Comparison of ENCODE assay signal across 11 cellular contexts in genomic region chr3:48084929-48085328, GRCh38.
DNase-seq lines count a peak whose midpoint lies in the region; ATAC-seq and TF ChIP-seq lines count a peak whose summit lies in the region.
"Had no signal": no experiment of that assay in that cellular context is flagged by ENCODE, and none has a peak within 500 bp of the region (broad histone marks: within the 10 kb centered on the region; RNA-seq: fewer than 3 reads in every experiment).

No MANE protein-coding gene starts in this region.

- TF ChIP-seq CTCF in left ventricle myocardium inferior (IDR thresholded peaks at IDR 0.05; ENCODE audit: borderline replicate concordance) (no peak), natural killer cell (IDR thresholded peaks at IDR 0.05) (no peak)

- peak overlapping the region; percentile 49 for H3K4me3 Mint-ChIP-seq in natural killer cell

- no peaks in the 10 kb centered on the region for H3K27me3 Mint-ChIP-seq in natural killer cell (ENCODE audit: low read depth in 2 of 2)

- H3K36me3 ChIP-seq in left ventricle myocardium inferior (peaks cover 3% of the 10 kb centered on the region), adipocyte (ENCODE audit: control insufficient read depth, insufficient read depth, low read length, severe bottlenecking) (peaks cover 5% of the 10 kb centered on the region)

- DNase-seq in left ventricle myocardium inferior (no peak), left cardiac atrium (no peak), adipocyte (ENCODE audit: low read depth) (no peak), natural killer cell (no peak), cerebellar nuclear complex (lab: John Stamatoyannopoulos, UW) (no peak)
- DNase-seq: activated CD8-positive, alpha-beta memory T cell treated with anti-CD3 and anti-CD28 coated beads, Interleukin-2, amount 50 U/mL, for 4 hours; occipital lobe; stimulated activated CD4-positive, alpha-beta T cell treated with anti-CD3 and anti-CD28 coated beads, Interleukin-4, amount 100 ng/mL, for 24 hours had no signal

- no peak overlapping the region for H3K27ac Mint-ChIP-seq in natural killer cell

- no peaks in the 10 kb centered on the region for H3K36me3 Mint-ChIP-seq in natural killer cell

- peaks cover 87% of the 10 kb centered on the region for H3K4me1 ChIP-seq in left ventricle myocardium inferior
- peaks cover 46% of the 10 kb centered on the region for H3K4me1 ChIP-seq in adipocyte (ENCODE audit: control insufficient read depth, insufficient read depth, low read length)

- ATAC-seq in left cardiac atrium (no peak), natural killer cell (no peak), GM21825 (IDR thresholded peaks at IDR 0.05; ENCODE audit: unreplicated experiment) (no peak), HG02588 (IDR thresholded peaks at IDR 0.05; ENCODE audit: unreplicated experiment) (no peak), HG03045 (IDR thresholded peaks at IDR 0.05; ENCODE audit: unreplicated experiment) (no peak)

- no peaks in the 10 kb centered on the region for H3K27me3 ChIP-seq in left ventricle myocardium inferior (ENCODE audit: low read depth)
- H3K27me3 ChIP-seq in adipocyte (replicated peaks; ENCODE audit: control insufficient read depth, insufficient read depth, low read length) = no peaks in the 10 kb centered on the region

- peak overlapping the region; percentile 97 for H3K27ac ChIP-seq in left ventricle myocardium inferior (replicated peaks)

- H3K4me3 ChIP-seq in left ventricle myocardium inferior (no peak overlapping the region), adipocyte (ENCODE audit: low read length) (no peak overlapping the region)

- peaks cover 23 to 25% of the 10 kb centered on the region in 2 donors for H3K4me1 Mint-ChIP-seq in natural killer cell

- H3K9me3 ChIP-seq in left ventricle myocardium inferior (replicated peaks) (no peaks in the 10 kb centered on the region), adipocyte (ENCODE audit: control insufficient read depth, low read length) (no peaks in the 10 kb centered on the region)

- no peaks in the 10 kb centered on the region for H3K9me3 Mint-ChIP-seq in natural killer cell

- peak overlapping the region; percentile 8 for H3K9ac ChIP-seq in adipocyte (ENCODE audit: low read length)

- intact Hi-C loops in left ventricle myocardium inferior (cut with micrococcal nuclease) (loop anchor here (10.0 kb wide), 1 partner anchor 90 kb away; no protein-coding TSS in a partner anchor), left cardiac atrium (cut with DNase I) (loop anchor here in 1 of 2 donors (5.0 kb wide), 1 partner anchor 68 kb away; the partner anchor contains the start of gene MAP4), natural killer cell (cut with micrococcal nuclease) (no loop called here)
